ENCODE assay signal across 8 cellular contexts in genomic region chr11:35485656-35486318, GRCh38. TPM values are rescaled to one million over a fixed set of nuclear protein-coding genes. Genes with fewer than 3 reads are reported as not detected.
DNase-seq lines count a peak whose midpoint lies in the region; ATAC-seq and TF ChIP-seq lines count a peak whose summit lies in the region.

No MANE protein-coding gene starts in this region.

- H3K4me3 Mint-ChIP-seq in T-cell = no peak overlapping the region

- H3K4me3 ChIP-seq in left ventricle myocardium inferior = no peak overlapping the region
- H3K4me3 ChIP-seq in retinal pigment epithelial cell (ENCODE audit: low read length) = no peak overlapping the region

- CTCF ChIA-PET in T-cell (lab: Charles Lee) = interaction anchor here (0.9 to 2.8 kb wide), 6 partner anchors 8 to 560 kb away, joined by 3 to 17 read pairs (median 4); no protein-coding TSS in a partner anchor

- DNase-seq in NCI-H1417 (lab: John Stamatoyannopoulos, UW) = peak; percentile 77 to 95 (median 92)
- peak; percentile 7 to 74 (median 58) for DNase-seq in T-cell
- peak; percentile 69 for DNase-seq in amniotic epithelial cell (ENCODE audit: low read depth)
- DNase-seq in left ventricle myocardium inferior = peak; percentile 66
- DNase-seq in retinal pigment epithelial cell (ENCODE audit: low read depth) = peak; percentile 6
- DNase-seq in NCI-H1048 (lab: John Stamatoyannopoulos, UW) = no peak

- no peaks in the 10 kb centered on the region for H3K4me1 ChIP-seq in left ventricle myocardium inferior

- H3K9me3 ChIP-seq in left ventricle myocardium inferior (replicated peaks) = peaks cover 12% of the 10 kb centered on the region

- H3K4me1 Mint-ChIP-seq in T-cell = no peaks in the 10 kb centered on the region

- H3K9me3 Mint-ChIP-seq in T-cell = peaks cover 12 to 15% (median 13%) of the 10 kb centered on the region in 3 donors

- H3K36me3 ChIP-seq in left ventricle myocardium inferior = no peaks in the 10 kb centered on the region

- POLR2A ChIA-PET in T-cell (lab: Charles Lee) = no interaction called here

- H3K27me3 Mint-ChIP-seq in T-cell = peaks cover 44 to 47% of the 10 kb centered on the region in 2 donors

- TF ChIP-seq CTCF in GM12874 (IDR thresholded peaks at IDR 0.05; ENCODE audit: insufficient read depth, low read depth, low read length) (peak; percentile 88), left ventricle myocardium inferior (IDR thresholded peaks at IDR 0.05; ENCODE audit: borderline replicate concordance) (peak; percentile 97), retinal pigment epithelial cell (conservative IDR thresholded peaks at IDR 0.05; ENCODE audit: low read depth, low read length) (peak; percentile 87)

- peaks cover 67% of the 10 kb centered on the region for H3K27me3 ChIP-seq in left ventricle myocardium inferior (ENCODE audit: low read depth)

- intact Hi-C loops in left ventricle myocardium inferior (cut with micrococcal nuclease) = no loop called here

- ATAC-seq in HG02588 (IDR thresholded peaks at IDR 0.05; ENCODE audit: unreplicated experiment) (peak; percentile 88), T-cell (replicated peaks in 1 of 4) (peak; percentile 69 to 78 (median 72))

- no peak overlapping the region for H3K27ac Mint-ChIP-seq in T-cell

- peaks cover 8% of the 10 kb centered on the region for H3K36me3 Mint-ChIP-seq in T-cell

- H3K27ac ChIP-seq in left ventricle myocardium inferior (replicated peaks) = no peak overlapping the region

RNA-seq across cellular contexts. Expression of gene PAMR1, which starts 39.6 kb away (rescaled TPM):
- under 1 TPM in 1 of 5 donors, not detected in 4; 0.20 TPM for total RNA-seq in T-cell
- 12.9 TPM for total RNA-seq in left ventricle myocardium inferior

Comparison
In these comparisons a context has a peak if more than half of its experiments do, and no peak if none do; other contexts are left out.
1. RNA of gene PAMR1, which starts 39.6 kb away (total RNA-seq): 12.9 TPM in left ventricle myocardium inferior (single experiment); 0.20 TPM in T-cell; every median in the first group is over 10 times any median in the second.
2. Peak in every context shown above with its lines, with median percentiles within 50 percentile points of each other: CTCF ChIP-seq.